Comparison of ENCODE assay signal across 9 cellular contexts in the genomic region with DNA sequence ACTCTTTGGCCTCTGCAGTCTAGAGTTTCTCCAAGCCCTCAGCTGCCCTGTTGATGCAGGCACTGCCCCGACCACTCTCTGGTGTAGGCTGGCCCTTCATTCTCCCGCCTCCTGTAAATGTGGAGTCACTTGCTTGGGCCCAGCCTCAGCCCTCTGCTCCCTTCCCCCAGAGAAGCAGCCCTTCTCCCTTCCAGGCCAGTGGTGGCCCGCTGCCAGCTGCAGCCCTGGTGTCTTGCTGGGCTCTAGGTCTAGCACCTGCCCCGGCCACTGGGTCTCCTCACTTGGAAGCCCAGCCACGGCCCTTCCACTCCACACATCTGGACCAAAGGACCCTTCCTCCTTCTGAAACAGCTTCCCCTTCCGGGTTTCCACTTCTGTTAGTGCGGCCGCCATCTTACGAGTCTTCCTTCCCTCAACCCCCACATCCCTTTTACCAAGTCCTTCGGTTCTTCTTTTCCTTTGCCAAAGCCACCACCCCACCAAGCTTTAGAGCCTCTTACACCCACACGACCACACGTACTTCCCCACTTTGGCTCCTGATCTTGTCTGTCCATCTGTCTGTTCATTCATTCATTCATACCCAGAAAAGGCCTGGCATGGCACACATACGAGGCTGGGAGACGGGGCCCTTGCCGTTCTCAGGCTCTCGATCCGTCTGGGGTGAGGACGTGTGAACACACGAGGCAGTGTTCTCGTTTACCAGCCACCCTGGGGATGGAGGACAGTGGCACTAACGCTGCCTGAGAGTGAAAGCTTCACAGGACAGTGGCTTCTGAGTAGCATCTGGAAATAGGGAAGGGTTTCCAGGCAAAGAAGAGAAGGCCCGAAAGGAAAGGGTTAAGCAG.
DNase-seq lines count a peak whose midpoint lies in the region; ATAC-seq and TF ChIP-seq lines count a peak whose summit lies in the region.
"Had no signal": no experiment of that assay in that cellular context is flagged by ENCODE, and none has a peak within 500 bp of the region (broad histone marks: within the 10 kb centered on the region; RNA-seq: fewer than 3 reads in every experiment).

No MANE protein-coding gene starts in this region.

- ATAC-seq in HG03571 (IDR thresholded peaks at IDR 0.05; ENCODE audit: unreplicated experiment): no peak

- no peaks in the 10 kb centered on the region for H3K27me3 ChIP-seq in adrenal gland

- H3K4me3 ChIP-seq in adrenal gland: no peak overlapping the region

- no peaks in the 10 kb centered on the region for H3K9me3 ChIP-seq in adrenal gland (replicated peaks in 1 of 3)

- WGBS in adrenal gland, 4 donors: 77 to 84% (median 81%) methylated on average over 13 to 22 of the region's 22 CpGs

- peak; percentile 51 for DNase-seq in AG20443 (ENCODE audit: low spot score)
- peak; percentile 31 for DNase-seq in LoVo (ENCODE audit: low spot score)
- DNase-seq in adrenal gland: peak in 6 of 7 donors; percentile 46 to 73 (median 56)
- DNase-seq in myocyte (ENCODE audit: low read depth): peak; percentile 79
- no peak for DNase-seq in NCI-H187 treated with DMSO at 0.1 percent for 48 hours (lab: John Stamatoyannopoulos, UW)
- DNase-seq in stimulated activated CD4-positive, alpha-beta T cell treated with anti-CD3 and anti-CD28 coated beads, Interleukin-2, amount 100 ng/mL, for 24 hours: no peak
- no peak for DNase-seq in NCI-H2107 (lab: John Stamatoyannopoulos, UW)
- DNase-seq: T-helper 9 cell had no signal

- peak overlapping the region in 4 of 5 donors; percentile 37 to 94 (median 62) for H3K27ac ChIP-seq in adrenal gland

- no peak for TF ChIP-seq CTCF in adrenal gland (IDR thresholded peaks at IDR 0.05)

- intact Hi-C loops in adrenal gland (cut with DNase I): no loop called here

- no peaks in the 10 kb centered on the region for H3K36me3 ChIP-seq in adrenal gland (replicated peaks in 1 of 2)

- no peak for TF ChIP-seq POLR2A in adrenal gland (IDR thresholded peaks at IDR 0.05)

- peaks cover 27 to 44% of the 10 kb centered on the region in 2 donors for H3K4me1 ChIP-seq in adrenal gland (replicated peaks in 1 of 2)

Comparison
In these comparisons a context has a peak if more than half of its experiments do, and no peak if none do; other contexts are left out.
1. DNase-seq: peak in AG20443 (single experiment), LoVo (single experiment), adrenal gland (6 of 7) and myocyte (single experiment); none in NCI-H187 treated with DMSO at 0.1 percent for 48 hours (single experiment), stimulated activated CD4-positive, alpha-beta T cell treated with anti-CD3 and anti-CD28 coated beads, Interleukin-2, amount 100 ng/mL, for 24 hours (0 of 2) and NCI-H2107 (single experiment).